1 cellular context compared by ENCODE assay signal in the genomic region with DNA sequence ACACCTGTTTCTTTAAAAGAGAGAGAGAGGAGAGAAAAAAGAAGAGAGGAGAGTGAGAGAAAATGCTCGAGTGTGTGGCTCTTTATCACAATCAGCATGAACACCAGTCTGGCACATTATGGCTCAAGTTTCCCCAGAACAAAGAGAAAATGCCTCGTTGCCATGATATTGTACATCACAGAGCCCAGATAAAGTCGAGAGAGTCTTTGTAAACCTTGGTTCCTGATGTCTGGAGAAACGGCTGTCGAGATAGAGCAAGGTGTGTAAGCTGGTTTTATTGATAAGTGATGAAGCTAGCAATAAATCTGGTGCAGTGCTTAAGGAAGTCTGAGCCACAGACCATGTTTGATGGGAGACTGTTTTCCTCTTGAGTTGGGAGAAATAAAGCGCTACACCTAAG.
TF ChIP-seq lines count a peak whose summit lies in the region.

No MANE protein-coding gene starts in this region.

TF ChIP-seq in HEK293, 187 proteins besides CTCF, POLR2A, EP300 and RAD21 (continued from another document):
- TF ChIP-seq, protein P1, sequence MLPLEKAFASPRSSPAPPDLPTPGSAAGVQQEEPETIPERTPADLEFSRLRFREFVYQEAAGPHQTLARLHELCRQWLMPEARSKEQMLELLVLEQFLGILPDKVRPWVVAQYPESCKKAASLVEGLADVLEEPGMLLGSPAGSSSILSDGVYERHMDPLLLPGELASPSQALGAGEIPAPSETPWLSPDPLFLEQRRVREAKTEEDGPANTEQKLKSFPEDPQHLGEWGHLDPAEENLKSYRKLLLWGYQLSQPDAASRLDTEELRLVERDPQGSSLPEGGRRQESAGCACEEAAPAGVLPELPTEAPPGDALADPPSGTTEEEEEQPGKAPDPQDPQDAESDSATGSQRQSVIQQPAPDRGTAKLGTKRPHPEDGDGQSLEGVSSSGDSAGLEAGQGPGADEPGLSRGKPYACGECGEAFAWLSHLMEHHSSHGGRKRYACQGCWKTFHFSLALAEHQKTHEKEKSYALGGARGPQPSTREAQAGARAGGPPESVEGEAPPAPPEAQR (tag by site-specific recombination; IDR thresholded peaks at IDR 0.05): no peak
- TF ChIP-seq ZNF214 (tag by site-specific recombination; IDR thresholded peaks at IDR 0.05; ENCODE audit: borderline replicate concordance): no peak
TF ChIP-seq in HEK293: peak in this region for 1.
